In genomic region chr5:7018601-7019000, GRCh38 we compare ENCODE assay signal across 24 cellular contexts.
"Had no signal": no experiment of that assay in that cellular context is flagged by ENCODE, and none has a peak within 500 bp of the region (broad histone marks: within the 10 kb centered on the region; RNA-seq: fewer than 3 reads in every experiment).

No MANE protein-coding gene starts in this region.

- H3K36me3 Mint-ChIP-seq: IgD-negative memory B cell had no signal

- H3K9ac ChIP-seq: KMS-11, SK-N-SH had no signal

- H3K4me2 ChIP-seq: KMS-11, SK-N-SH had no signal

- H3K27me3 Mint-ChIP-seq: IgD-negative memory B cell had no signal

- FAIRE-seq: HepG2, K562 had no signal

- DNase-seq: Kasumi-1, MM.1S, NCI-H1048, NCI-H1105, NCI-H1417, NCI-H1436 treated with DMSO at 0.1 percent for 48 hours, NCI-H187, NCI-H2029, NCI-H2081 treated with DMSO at 0.1 percent for 48 hours, NCI-H2171, NCI-H226, NCI-H510A, NCI-H524 treated with DMSO at 0.1 percent for 48 hours, NCI-H774, PC-3, SHP77, SK-N-SH, SW 1271 had no signal

- H3K4me1 Mint-ChIP-seq: IgD-negative memory B cell had no signal

- H3K27ac ChIP-seq: KMS-11, RWPE1 had no signal

- ATAC-seq: HepG2, K562, Panc1, PC-3 had no signal

- H3K4me3 Mint-ChIP-seq: IgD-negative memory B cell had no signal

- H3K27ac Mint-ChIP-seq: IgD-negative memory B cell had no signal

- H3K9me3 ChIP-seq: SK-N-SH had no signal

- H3K4me3 ChIP-seq: K562 had no signal
